Comparison of ENCODE assay signal across 18 cellular contexts in genomic region chr10:44853796-44854195, GRCh38. TPM values are rescaled to one million over a fixed set of nuclear protein-coding genes. Genes with fewer than 3 reads are reported as not detected.
DNase-seq lines count a peak whose midpoint lies in the region; ATAC-seq, FAIRE-seq and TF ChIP-seq lines count a peak whose summit lies in the region.
"Had no signal": no experiment of that assay in that cellular context is flagged by ENCODE, and none has a peak within 500 bp of the region (broad histone marks: within the 10 kb centered on the region; RNA-seq: fewer than 3 reads in every experiment).

No MANE protein-coding gene starts in this region.

- H3F3A ChIP-seq in GM23338 (replicated peaks; ENCODE audit: low read depth), result no peaks in the 10 kb centered on the region

- H4K20me1 ChIP-seq in H1 (replicated peaks in 1 of 2; ENCODE audit: control insufficient read depth in 1 of 2, insufficient read depth in 2 of 2, low read length in 2 of 2), result no peaks in the 10 kb centered on the region
- no peaks in the 10 kb centered on the region for H4K20me1 ChIP-seq in GM23338 (replicated peaks; ENCODE audit: insufficient read depth)

- no peak overlapping the region for H2BK20ac ChIP-seq in H1 (ENCODE audit: low read length)

- ATAC-seq in Right ventricle myocardium inferior (no peak), T-cell (replicated peaks in 1 of 4) (no peak), GM23338 (no peak)
- ATAC-seq: HepG2 had no signal

- H3K36me3 Mint-ChIP-seq in T-cell (no peaks in the 10 kb centered on the region), GM23338 (ENCODE audit: low read depth) (no peaks in the 10 kb centered on the region; the same call in 2 of the 3 replicates)
- H3K36me3 Mint-ChIP-seq: CD4-positive, CD25-positive, alpha-beta regulatory T cell; CD8-positive, alpha-beta memory T cell had no signal

- CTCF ChIA-PET in H1 (lab: Charles Lee; ENCODE audit: partially characterized antibody) (interaction anchor here (0.7 to 2.4 kb wide), 10 partner anchors 10 to 543 kb away, joined by 3 to 8 read pairs (median 4); no protein-coding TSS in a partner anchor), T-cell (lab: Charles Lee) (interaction anchor here in 1 of 2 donors (1.0 kb wide), 1 partner anchor 20 kb away, joined by 3 read pairs; no protein-coding TSS in a partner anchor)

- no peak overlapping the region for H4K5ac ChIP-seq in H1 (ENCODE audit: insufficient read length, low read depth, low read length)

- H3K18ac ChIP-seq in H1 (ENCODE audit: extremely low read depth, low read length), result 0 out of 2 replicates have a peak overlapping the region, but pooled peaks have one; percentile 7
- peak overlapping the region; percentile 9 for H3K18ac ChIP-seq in neuronal stem cell (ENCODE audit: low read length)

- H3K4me1 Mint-ChIP-seq in T-cell (no peaks in the 10 kb centered on the region), GM23338 (peaks cover 17% of the 10 kb centered on the region)
- H3K4me1 Mint-ChIP-seq: CD8-positive, alpha-beta memory T cell had no signal

- H2BK12ac ChIP-seq in H1 (ENCODE audit: low read depth, low read length) (no peak overlapping the region), neuronal stem cell (ENCODE audit: low read length) (no peak overlapping the region)

- H2AFZ ChIP-seq in H1 (ENCODE audit: low read length), result no peak overlapping the region
- no peak overlapping the region for H2AFZ ChIP-seq in neuronal stem cell (ENCODE audit: low read length)
- no peak overlapping the region for H2AFZ ChIP-seq in GM23338

- no peak overlapping the region for H2BK15ac ChIP-seq in H1 (ENCODE audit: low read length)
- peak overlapping the region; percentile 6 for H2BK15ac ChIP-seq in neuronal stem cell (ENCODE audit: low read length)

- TF ChIP-seq POLR2A in H1 (IDR thresholded peaks at IDR 0.05; ENCODE audit: control extremely low read depth in 1 of 2, low read depth in 2 of 2, low read length in 2 of 2) (no peak), erythroblast (IDR thresholded peaks at IDR 0.05; ENCODE audit: low read length) (no peak)

- H4K91ac ChIP-seq in H1 (replicated peaks; ENCODE audit: insufficient read length, low read length) (no peak overlapping the region), neuronal stem cell (ENCODE audit: low read depth, low read length, poor library complexity) (no peak overlapping the region)

- H3K14ac ChIP-seq in H1 (ENCODE audit: insufficient read length) (no peak overlapping the region), neuronal stem cell (ENCODE audit: low read length) (no peak overlapping the region)

- no peak overlapping the region for H2BK120ac ChIP-seq in H1 (replicated peaks; ENCODE audit: low read depth, low read length)
- no peak overlapping the region for H2BK120ac ChIP-seq in neuronal stem cell (ENCODE audit: low read depth, low read length)

- H3K4me3 Mint-ChIP-seq in T-cell (no peak overlapping the region), GM23338 (no peak overlapping the region)
- H3K4me3 Mint-ChIP-seq: CD4-positive, CD25-positive, alpha-beta regulatory T cell; CD8-positive, alpha-beta memory T cell had no signal

- H3K27me3 ChIP-seq in right atrium auricular region, result no peaks in the 10 kb centered on the region
- H3K27me3 ChIP-seq in H1 (replicated peaks in 1 of 4; ENCODE audit: control insufficient read depth in 3 of 4, extremely low read depth in 1 of 4, insufficient read depth in 3 of 4, low read length in 3 of 4), result no peaks in the 10 kb centered on the region; a peak in 3 of 7 replicates
- H3K27me3 ChIP-seq in neuronal stem cell (ENCODE audit: control insufficient read depth in 3 of 3, insufficient read depth in 3 of 3, low read depth in 1 of 3, low read length in 3 of 3), result peaks cover 0 to 11% (median 0%) of the 10 kb centered on the region in 3 experiments
- no peaks in the 10 kb centered on the region for H3K27me3 ChIP-seq in GM23338 (ENCODE audit: insufficient read depth)

- H2BK5ac ChIP-seq in H1 (ENCODE audit: low read depth, low read length), result no peak overlapping the region
- no peak overlapping the region for H2BK5ac ChIP-seq in neuronal stem cell (ENCODE audit: low read length)

- DNase-seq in right atrium auricular region (ENCODE audit: low spot score), result peak; percentile 26
- DNase-seq in Right ventricle myocardium inferior (ENCODE audit: missing footprints), result no peak
- no peak for DNase-seq in H1 (ENCODE audit: low read depth in 1 of 2, low spot score in 2 of 2)
- no peak for DNase-seq in neuronal stem cell (ENCODE audit: low spot score)
- DNase-seq in T-cell, result no peak
- DNase-seq in GM23338 (ENCODE audit: low spot score), result no peak
- DNase-seq in erythroblast (lab: John Stamatoyannopoulos, UW), result no peak
- DNase-seq: 8988T; C1 segment of cervical spinal cord; CD4-positive, CD25-positive, alpha-beta regulatory T cell; CD8-positive, alpha-beta memory T cell; COR-L47; GOT3 had no signal

- no peak overlapping the region for H3K23ac ChIP-seq in H1 (ENCODE audit: insufficient read length)
- no peak overlapping the region for H3K23ac ChIP-seq in neuronal stem cell (ENCODE audit: low read depth, low read length, poor library complexity)

- H3K4ac ChIP-seq in H1 (replicated peaks; ENCODE audit: insufficient read length, low read depth, low read length) (no peak overlapping the region), neuronal stem cell (ENCODE audit: low read length) (no peak overlapping the region)

- no peak for TF ChIP-seq RAD21 in H1 (IDR thresholded peaks at IDR 0.05 in 1 of 2, conservative IDR thresholded peaks at IDR 0.05 in 1 of 2; ENCODE audit: low read depth in 2 of 2, low read length in 2 of 2)

- peaks cover 3% of the 10 kb centered on the region; the same call in 1 of the 2 replicates for H3K9me2 ChIP-seq in GM23338 (ENCODE audit: insufficient read depth)

- no peaks in the 10 kb centered on the region for H3K4me1 ChIP-seq in right atrium auricular region
- peaks cover 0 to 7% (median 5%) of the 10 kb centered on the region in 4 experiments; a peak in 6 of 7 replicates for H3K4me1 ChIP-seq in H1 (replicated peaks in 1 of 4; ENCODE audit: control insufficient read depth in 3 of 4, insufficient read depth in 4 of 4, low read length in 3 of 4)
- H3K4me1 ChIP-seq in neuronal stem cell (ENCODE audit: control insufficient read depth in 2 of 2, insufficient read depth in 1 of 2, low read depth in 1 of 2, low read length in 2 of 2), result peaks cover 2 to 30% of the 10 kb centered on the region in 2 donors
- H3K4me1 ChIP-seq in GM23338 (ENCODE audit: insufficient read depth), result peaks cover 5% of the 10 kb centered on the region
- H3K4me1 ChIP-seq: HAP-1 had no signal

- FAIRE-seq in H1 (lab: Jason Lieb, UNC), result no peak
- FAIRE-seq: G401.6, GM12891, HepG2 had no signal

- TF ChIP-seq CTCF in right atrium auricular region (IDR thresholded peaks at IDR 0.05), result no peak
- no peak for TF ChIP-seq CTCF in H1 (IDR thresholded peaks at IDR 0.05; ENCODE audit: control extremely low read depth in 1 of 3, insufficient read depth in 1 of 3, low read depth in 1 of 3, low read length in 3 of 3)
- no peak for TF ChIP-seq CTCF in GM23338 (conservative IDR thresholded peaks at IDR 0.05; ENCODE audit: low read depth in 2 of 2)

- H3K4me3 ChIP-seq in right atrium auricular region (no peak overlapping the region), H1 (ENCODE audit: extremely low read depth in 1 of 4, insufficient read depth in 2 of 4, low read depth in 3 of 4, low read length in 4 of 4) (no peak overlapping the region), neuronal stem cell (ENCODE audit: low read length in 2 of 2) (no peak overlapping the region), GM23338 (no peak overlapping the region)
- H3K4me3 ChIP-seq: HAP-1 had no signal

- H3K9ac ChIP-seq in H1 (replicated peaks in 1 of 4; ENCODE audit: extremely low read depth in 1 of 4, low read depth in 3 of 4, low read length in 3 of 4), result no peak overlapping the region
- no peak overlapping the region for H3K9ac ChIP-seq in neuronal stem cell (ENCODE audit: low read depth, low read length, poor library complexity)

- H3K27ac Mint-ChIP-seq in T-cell (no peak overlapping the region), GM23338 (no peak overlapping the region)
- H3K27ac Mint-ChIP-seq: CD4-positive, CD25-positive, alpha-beta regulatory T cell; CD8-positive, alpha-beta memory T cell had no signal

- intact Hi-C loops in Right ventricle myocardium inferior (cut with DNase I), result loop anchor here (10.0 kb wide), 1 partner anchor 129 kb away; no protein-coding TSS in a partner anchor

- H3K79me2 ChIP-seq in H1 (ENCODE audit: control insufficient read depth in 1 of 2, insufficient read depth in 2 of 2, low read length in 2 of 2), result no peaks in the 10 kb centered on the region
- no peaks in the 10 kb centered on the region for H3K79me2 ChIP-seq in GM23338 (replicated peaks; ENCODE audit: insufficient read depth)

- no peak overlapping the region for H4K8ac ChIP-seq in H1 (ENCODE audit: extremely low read depth, insufficient read depth, low read length)
- no peak overlapping the region for H4K8ac ChIP-seq in neuronal stem cell (ENCODE audit: low read depth, low read length)

- H3K56ac ChIP-seq in H1 (replicated peaks; ENCODE audit: insufficient read length, low read depth, low read length), result no peak overlapping the region

- H3K9me3 Mint-ChIP-seq in T-cell (peaks cover 0 to 3% (median 2%) of the 10 kb centered on the region in 3 donors), GM23338 (peaks cover 4% of the 10 kb centered on the region; the same call in 2 of the 3 replicates)
- H3K9me3 Mint-ChIP-seq: CD4-positive, CD25-positive, alpha-beta regulatory T cell had no signal

- H3K36me3 ChIP-seq in right atrium auricular region, result no peaks in the 10 kb centered on the region
- H3K36me3 ChIP-seq in H1 (ENCODE audit: control insufficient read depth in 2 of 4, insufficient read depth in 4 of 4, low read length in 3 of 4), result no peaks in the 10 kb centered on the region
- H3K36me3 ChIP-seq in neuronal stem cell (replicated peaks in 1 of 2; ENCODE audit: control insufficient read depth in 2 of 2, insufficient read depth in 2 of 2, low read length in 2 of 2), result no peaks in the 10 kb centered on the region
- no peaks in the 10 kb centered on the region for H3K36me3 ChIP-seq in GM23338 (ENCODE audit: insufficient read depth)
- H3K36me3 ChIP-seq: HAP-1 had no signal

- no peak for TF ChIP-seq EP300 in H1 (IDR thresholded peaks at IDR 0.05; ENCODE audit: borderline replicate concordance in 1 of 2, low read depth in 2 of 2, low read length in 2 of 2)

- H3K9me3 ChIP-seq in right atrium auricular region (no peaks in the 10 kb centered on the region), H1 (ENCODE audit: insufficient read depth in 2 of 2, low read depth in 1 of 2, low read length in 1 of 2) (no peaks in the 10 kb centered on the region), neuronal stem cell (replicated peaks in 1 of 2; ENCODE audit: control insufficient read depth in 2 of 2, insufficient read depth in 1 of 2, low read depth in 1 of 2, low read length in 2 of 2) (peaks cover 0 to 2% of the 10 kb centered on the region in 2 donors)
- H3K9me3 ChIP-seq: HAP-1 had no signal

- H3K79me1 ChIP-seq in H1 (ENCODE audit: low read depth, low read length), result no peaks in the 10 kb centered on the region
- H3K79me1 ChIP-seq in neuronal stem cell (ENCODE audit: low read depth, low read length), result no peaks in the 10 kb centered on the region

- H2AK5ac ChIP-seq in H1 (ENCODE audit: low read depth, low read length), result no peak overlapping the region
- H2AK5ac ChIP-seq in neuronal stem cell (ENCODE audit: low read depth, low read length), result peak overlapping the region; percentile 83

- H3K23me2 ChIP-seq in H1 (ENCODE audit: low read depth, low read length), result no peaks in the 10 kb centered on the region

- 87% methylated on average over 6 of the region's 6 CpGs; no CpG with 5 or more reads in 1 of the 2 experiments for WGBS in H1 (ENCODE audit: extremely low coverage in 1 of 2, insufficient coverage in 1 of 2, insufficient read length in 1 of 2, insufficient replicate concordance in 2 of 2, low coverage in 1 of 2, low lambda C conversion rate in 2 of 2, missing lambda C conversion rate in 1 of 2), 2 experiments
- no CpG with 5 or more reads among the region's 6 CpGs for WGBS in neuronal stem cell (ENCODE audit: extremely low coverage in 2 of 2, insufficient read length in 2 of 2, insufficient replicate concordance in 1 of 2), 2 donors

- POLR2A ChIA-PET in H1 (lab: Charles Lee; ENCODE audit: partially characterized antibody) (interaction anchor here (1.1 to 2.5 kb wide), 2 partner anchors 10 to 23 kb away, joined by 3 to 8 read pairs; no protein-coding TSS in a partner anchor), T-cell (lab: Charles Lee) (no interaction called here)

- H3K27ac ChIP-seq in right atrium auricular region (no peak overlapping the region), H1 (ENCODE audit: low read depth, low read length) (no peak overlapping the region), neuronal stem cell (replicated peaks; ENCODE audit: low read length) (no peak overlapping the region), GM23338 (ENCODE audit: low read depth) (no peak overlapping the region)

- peaks cover 0 to 6% of the 10 kb centered on the region in 2 donors for H3K27me3 Mint-ChIP-seq in T-cell
- peaks cover 7% of the 10 kb centered on the region for H3K27me3 Mint-ChIP-seq in GM23338 (ENCODE audit: insufficient read depth, low read depth, poor library complexity)
- H3K27me3 Mint-ChIP-seq: CD4-positive, CD25-positive, alpha-beta regulatory T cell had no signal

- H3K4me2 ChIP-seq in H1 (ENCODE audit: insufficient read depth in 1 of 2, low read depth in 2 of 2, low read length in 2 of 2), result no peak overlapping the region
- no peak overlapping the region for H3K4me2 ChIP-seq in neuronal stem cell (ENCODE audit: insufficient read depth, low read length, poor library complexity, severe bottlenecking)
- H3K4me2 ChIP-seq in GM23338, result no peak overlapping the region

RNA-seq across cellular contexts. Expression of gene TMEM72, which starts 57.3 kb away (rescaled TPM):
- total RNA-seq in right atrium auricular region (under 1 TPM in 1 of 2 donors, not detected in 1; 0.15 TPM), Right ventricle myocardium inferior (not detected), T-cell (under 1 TPM in 1 of 5 donors, not detected in 4; 0.13 TPM)
- total RNA-seq in H1 (2021; fragmentation: NEBNext Ultra II Directional; extraction: Animal tissue kit (Norgen Biotek cat#: 25700)), result not detected in 2 replicates
- polyA plus RNA-seq in H1 (2011; rRNA removed) (not detected in 2 replicates), GM23338 (2016; fragmentation: Nextera tagmentation; extraction: Ambion mirVana) (not detected in 2 replicates)
- polyA plus RNA-seq in H1 (2011; cell fraction: cytosol; rRNA removed), result 0.03 TPM
- polyA plus RNA-seq in H1 (2011; cell fraction: nucleus; rRNA removed), result not detected
- not detected in 4 replicates for polyA plus RNA-seq in H1 (2012, experiment 1 of 2)
- polyA plus RNA-seq in H1 (2012, experiment 2 of 2), result not detected
- not detected for polyA plus RNA-seq in H1 (2013, experiment 1 of 2)
- not detected for polyA plus RNA-seq in H1 (2013, experiment 2 of 2)
- polyA minus RNA-seq in H1 (2011; rRNA and poly(A)+ RNA removed), result not detected in 2 replicates
- polyA minus RNA-seq in H1 (2011; cell fraction: cytosol; rRNA and poly(A)+ RNA removed), result not detected
- not detected for polyA minus RNA-seq in H1 (2011; cell fraction: nucleus; rRNA and poly(A)+ RNA removed)
- not detected for polyA plus RNA-seq in neuronal stem cell (2013, experiment 1 of 2)
- 0.03 TPM for polyA plus RNA-seq in neuronal stem cell (2013, experiment 2 of 2)
- not detected in 2 replicates for total RNA-seq in GM23338 (2014; rRNA removed; shearing (Covaris generic))
- total RNA-seq: CD4-positive, CD25-positive, alpha-beta regulatory T cell; CD8-positive, alpha-beta memory T cell had no signal
- polyA plus RNA-seq: AG04450; CD4-positive, CD25-positive, alpha-beta regulatory T cell; CD8-positive, alpha-beta memory T cell; HepG2 had no signal
